Comparison of ENCODE assay signal across 34 cellular contexts in the genomic region with DNA sequence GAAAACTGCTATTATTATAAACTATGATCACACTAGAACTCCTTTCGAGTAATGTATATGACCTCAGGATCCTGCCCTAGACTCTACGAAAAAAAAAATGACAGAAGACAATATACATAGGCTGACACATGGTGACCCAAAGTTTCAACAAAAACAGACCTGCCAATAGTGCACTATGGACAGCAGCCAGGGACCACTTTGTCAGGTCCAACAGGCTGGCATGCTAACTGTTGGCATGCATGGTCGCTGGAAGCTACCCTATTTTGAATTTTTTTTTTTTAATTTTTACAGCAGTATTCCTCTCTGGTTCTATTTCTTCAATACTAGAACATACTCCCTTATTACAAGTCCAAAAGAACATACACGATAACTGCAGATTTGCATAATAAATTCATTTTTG.
"Had no signal": no experiment of that assay in that cellular context is flagged by ENCODE, and none has a peak within 500 bp of the region (broad histone marks: within the 10 kb centered on the region; RNA-seq: fewer than 3 reads in every experiment).

No MANE protein-coding gene starts in this region.

- H3K27ac Mint-ChIP-seq: activated CD4-positive, alpha-beta memory T cell treated with anti-CD3 and anti-CD28 coated beads, Interleukin-2, amount 10 ng/mL, durations not matched to agents 7 days and 5 days; activated naive CD4-positive, alpha-beta T cell treated with anti-CD3 and anti-CD28 coated beads for 36 hours; activated naive CD4-positive, alpha-beta T cell treated with anti-CD3 and anti-CD28 coated beads, Interleukin-2, amount 50 U/mL, for 72 hours; activated T-cell treated with anti-CD3 and anti-CD28 coated beads, Interleukin-2, amount 50 U/mL, for 24 hours; activated T-helper 1 cell treated with anti-CD3 and anti-CD28 coated beads, Interleukin-12 subunit alpha, Interleukin-12 subunit beta, Interleukin-2, Interleukin-4 antibody, amounts not matched to agents 30 ng/mL and 10 ng/mL and 1 ng/mL, durations not matched to agents 14 hours and 24 hours and 36 hours had no signal

- H3K27me3 Mint-ChIP-seq: activated CD4-positive, alpha-beta memory T cell treated with anti-CD3 and anti-CD28 coated beads, Interleukin-2, amount 10 ng/mL, durations not matched to agents 7 days and 5 days; activated T-cell treated with anti-CD3 and anti-CD28 coated beads, Interleukin-2, amount 50 U/mL, for 24 hours; brain had no signal

- H3K27me3 ChIP-seq: adrenal gland, MG63 had no signal

- H2AFZ ChIP-seq: PC-9 had no signal

- H3K4me3 ChIP-seq: adrenal gland, MG63, PC-9 had no signal

- ATAC-seq: activated naive CD4-positive, alpha-beta T cell treated with anti-CD3 and anti-CD28 coated beads, Interleukin-2, amount 50 U/mL, for 72 hours; Right ventricle myocardium inferior had no signal

- H3K4me3 Mint-ChIP-seq: activated CD4-positive, alpha-beta memory T cell treated with anti-CD3 and anti-CD28 coated beads, Interleukin-2, amount 10 ng/mL, durations not matched to agents 7 days and 5 days; activated naive CD4-positive, alpha-beta T cell treated with anti-CD3 and anti-CD28 coated beads for 36 hours; activated T-cell treated with anti-CD3 and anti-CD28 coated beads, Interleukin-2, amount 50 U/mL, for 24 hours; activated T-helper 1 cell treated with anti-CD3 and anti-CD28 coated beads, Interleukin-12 subunit alpha, Interleukin-12 subunit beta, Interleukin-2, Interleukin-4 antibody, amounts not matched to agents 30 ng/mL and 10 ng/mL and 1 ng/mL, durations not matched to agents 14 hours and 24 hours and 36 hours; brain had no signal

- H3K9me3 Mint-ChIP-seq: activated CD4-positive, alpha-beta memory T cell treated with anti-CD3 and anti-CD28 coated beads, Interleukin-2, amount 10 ng/mL, durations not matched to agents 7 days and 5 days; activated naive CD4-positive, alpha-beta T cell treated with anti-CD3 and anti-CD28 coated beads for 36 hours; activated naive CD4-positive, alpha-beta T cell treated with anti-CD3 and anti-CD28 coated beads, Interleukin-2, amount 50 U/mL, for 72 hours; activated T-cell treated with anti-CD3 and anti-CD28 coated beads, Interleukin-2, amount 50 U/mL, for 24 hours; activated T-helper 1 cell treated with anti-CD3 and anti-CD28 coated beads, Interleukin-12 subunit alpha, Interleukin-12 subunit beta, Interleukin-2, Interleukin-4 antibody, amounts not matched to agents 30 ng/mL and 10 ng/mL and 1 ng/mL, durations not matched to agents 14 hours and 24 hours and 36 hours; brain had no signal

- DNase-seq: activated CD4-positive, alpha-beta memory T cell treated with anti-CD3 and anti-CD28 coated beads, Interleukin-2, amount 10 ng/mL, durations not matched to agents 7 days and 5 days; activated CD4-positive, alpha-beta T cell treated with anti-CD3 and anti-CD28 coated beads for 1 hour; activated CD4-positive, alpha-beta T cell treated with anti-CD3 and anti-CD28 coated beads for 48 hours; activated CD4-positive, CD25-positive, alpha-beta regulatory T cell; activated gamma-delta T cell treated with Interleukin-2 at 50 U/mL for 16 hours; activated naive CD4-positive, alpha-beta T cell treated with anti-CD3 and anti-CD28 coated beads for 36 hours; activated T-cell treated with anti-CD3 and anti-CD28 coated beads, Interleukin-2, amount 50 U/mL, for 24 hours; adrenal gland; anterior cingulate cortex; caudate nucleus; Kasumi-1; KG1; MG63; MV-4-11; NCI-H1092; NCI-H1436 treated with DMSO at 0.1 percent for 48 hours; NCI-H2029 treated with DMSO at 0.1 percent for 48 hours; NCI-H2107; NCI-H2171; NCI-H510A; NCI-H526; NCI-H748 treated with DMSO at 0.1 percent for 48 hours; NK-92 treated with Interleukin-12 subunit alpha and Interleukin-12 subunit beta, amount 100 ng/mL, for 24 hours; PC-9; SW 1271; T-helper 1 cell; T-helper 2 cell; T-helper 9 cell had no signal

- H3K9me3 ChIP-seq: adrenal gland, MG63 had no signal

- H3K4me2 ChIP-seq: PC-9 had no signal

- H3K27ac ChIP-seq: adrenal gland, PC-9, RWPE1, VCaP had no signal
